In the genomic region with DNA sequence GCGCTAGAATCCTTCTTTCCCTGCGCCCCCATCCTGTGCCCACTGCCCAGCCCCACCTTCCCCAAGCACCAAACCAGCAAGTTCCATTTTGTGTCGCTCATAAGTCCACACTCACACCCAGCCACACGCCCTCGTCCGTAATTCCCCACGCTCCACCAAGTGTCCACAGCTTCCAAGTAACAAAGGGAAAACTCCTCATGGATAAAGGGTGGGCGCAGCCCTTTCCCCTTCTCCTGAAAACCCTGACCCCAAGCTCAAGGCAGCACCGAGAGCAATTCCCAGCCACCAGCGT, we compare ENCODE assay signal across 9 cellular contexts. TPM values are rescaled to one million over a fixed set of nuclear protein-coding genes. Genes with fewer than 3 reads are reported as not detected.
DNase-seq lines count a peak whose midpoint lies in the region; ATAC-seq and TF ChIP-seq lines count a peak whose summit lies in the region.
"Had no signal": no experiment of that assay in that cellular context is flagged by ENCODE, and none has a peak within 500 bp of the region (broad histone marks: within the 10 kb centered on the region; RNA-seq: fewer than 3 reads in every experiment).

No MANE protein-coding gene starts in this region.

- H3K4me3 ChIP-seq in GM23338 (peak overlapping the region; percentile 91), retinal pigment epithelial cell (ENCODE audit: low read length) (peak overlapping the region; percentile 45), aorta (ENCODE audit: low read length in 2 of 2) (no peak overlapping the region), MM.1S (ENCODE audit: low read length) (no peak overlapping the region)

- H3K4me3 Mint-ChIP-seq in GM23338 (peak overlapping the region; percentile 97), T-helper 17 cell (peak overlapping the region; percentile 94), glutamatergic neuron (ENCODE audit: unreplicated experiment) (peak overlapping the region; percentile 94)

- H3K36me3 Mint-ChIP-seq in GM23338 (ENCODE audit: low read depth) (no peaks in the 10 kb centered on the region), T-helper 17 cell (ENCODE audit: low read depth) (peaks cover 4% of the 10 kb centered on the region), glutamatergic neuron (ENCODE audit: unreplicated experiment) (peaks cover 5% of the 10 kb centered on the region)

- peaks cover 41% of the 10 kb centered on the region for H3K27me3 ChIP-seq in GM23338 (ENCODE audit: insufficient read depth)
- H3K27me3 ChIP-seq in aorta (ENCODE audit: control insufficient read depth in 1 of 2, insufficient read depth in 2 of 2, low read length in 1 of 2), result no peaks in the 10 kb centered on the region
- peaks cover 98% of the 10 kb centered on the region for H3K27me3 ChIP-seq in MM.1S (replicated peaks; ENCODE audit: insufficient read depth, low read length)

- H3K79me2 ChIP-seq in GM23338 (replicated peaks; ENCODE audit: insufficient read depth) (peaks cover 9% of the 10 kb centered on the region; the same call in 1 of the 2 replicates), MM.1S (ENCODE audit: low read length) (no peaks in the 10 kb centered on the region)

- H3K27ac Mint-ChIP-seq in GM23338 (no peak overlapping the region), T-helper 17 cell (no peak overlapping the region), glutamatergic neuron (ENCODE audit: unreplicated experiment) (peak overlapping the region; percentile 78)

- peaks cover 18% of the 10 kb centered on the region for H3K27me3 Mint-ChIP-seq in GM23338 (ENCODE audit: insufficient read depth, low read depth, poor library complexity)
- H3K27me3 Mint-ChIP-seq in T-helper 17 cell, result peaks cover 86% of the 10 kb centered on the region
- peaks cover 20% of the 10 kb centered on the region for H3K27me3 Mint-ChIP-seq in glutamatergic neuron (ENCODE audit: unreplicated experiment)

- 0 to 1% methylated on average over 10 of the region's 10 CpGs for WGBS in aorta, 2 donors

- DNase-seq in GM23338 (ENCODE audit: low spot score) (no peak), T-helper 17 cell (no peak), glutamatergic neuron (no peak), retinal pigment epithelial cell (ENCODE audit: low read depth) (no peak), AG20443 (ENCODE audit: low spot score) (no peak), putamen (ENCODE audit: low spot score) (no peak), aorta (no peak), MM.1S (no peak)
- DNase-seq: SW 1271 had no signal

- no peaks in the 10 kb centered on the region for H3K36me3 ChIP-seq in GM23338 (ENCODE audit: insufficient read depth)
- H3K36me3 ChIP-seq in aorta (ENCODE audit: control insufficient read depth in 1 of 2, insufficient read depth in 2 of 2, low read length in 1 of 2), result no peaks in the 10 kb centered on the region
- no peaks in the 10 kb centered on the region for H3K36me3 ChIP-seq in MM.1S (replicated peaks; ENCODE audit: insufficient read depth, low read length)

- no peak overlapping the region for H3K27ac ChIP-seq in GM23338 (ENCODE audit: low read depth)
- H3K27ac ChIP-seq in aorta (ENCODE audit: low read depth in 1 of 2, low read length in 2 of 2), result no peak overlapping the region
- H3K27ac ChIP-seq in MM.1S (ENCODE audit: low read length), result no peak overlapping the region

- intact Hi-C loops in aorta (cut with DNase I), result no loop called here

- H3K4me2 ChIP-seq in GM23338, result peak overlapping the region; percentile 99
- no peak overlapping the region for H3K4me2 ChIP-seq in MM.1S (ENCODE audit: low read depth, low read length)

- no peaks in the 10 kb centered on the region; the same call in 1 of the 2 replicates for H3F3A ChIP-seq in GM23338 (replicated peaks; ENCODE audit: low read depth)
- H3F3A ChIP-seq in MM.1S (ENCODE audit: insufficient read depth, low read length), result no peaks in the 10 kb centered on the region

- H3K4me1 ChIP-seq in GM23338 (ENCODE audit: insufficient read depth) (peaks cover 23% of the 10 kb centered on the region), aorta (ENCODE audit: control insufficient read depth in 1 of 2, insufficient read depth in 2 of 2, low read length in 2 of 2) (no peaks in the 10 kb centered on the region), MM.1S (ENCODE audit: low read length) (peaks cover 7% of the 10 kb centered on the region; the same call in 1 of the 2 replicates)

- H4K20me1 ChIP-seq in GM23338 (replicated peaks; ENCODE audit: insufficient read depth) (peaks cover 7% of the 10 kb centered on the region; the same call in 1 of the 2 replicates), MM.1S (ENCODE audit: insufficient read depth, low read length) (peaks cover 3% of the 10 kb centered on the region; the same call in 1 of the 2 replicates)

- H3K4me1 Mint-ChIP-seq in GM23338, result peaks cover 37% of the 10 kb centered on the region
- peaks cover 36% of the 10 kb centered on the region for H3K4me1 Mint-ChIP-seq in T-helper 17 cell
- peaks cover 13% of the 10 kb centered on the region for H3K4me1 Mint-ChIP-seq in glutamatergic neuron (ENCODE audit: low read depth, unreplicated experiment)

- H3K9me3 Mint-ChIP-seq in GM23338 (no peaks in the 10 kb centered on the region), glutamatergic neuron (ENCODE audit: unreplicated experiment) (peaks cover 2% of the 10 kb centered on the region)

- no peak for TF ChIP-seq CTCF in GM23338 (conservative IDR thresholded peaks at IDR 0.05; ENCODE audit: low read depth in 2 of 2)
- TF ChIP-seq CTCF in glutamatergic neuron (IDR thresholded peaks at IDR 0.05; ENCODE audit: partially characterized antibody, unreplicated experiment), result no peak
- TF ChIP-seq CTCF in retinal pigment epithelial cell (conservative IDR thresholded peaks at IDR 0.05; ENCODE audit: low read depth, low read length), result no peak
- TF ChIP-seq CTCF in MM.1S (IDR thresholded peaks at IDR 0.05; ENCODE audit: low read length), result no peak

- H3K9me2 ChIP-seq in GM23338 (ENCODE audit: insufficient read depth), result no peaks in the 10 kb centered on the region
- no peaks in the 10 kb centered on the region for H3K9me2 ChIP-seq in MM.1S (replicated peaks; ENCODE audit: insufficient read depth, low read length)

- H3K9me3 ChIP-seq in T-helper 17 cell (ENCODE audit: control insufficient read depth, low read length, poor library complexity, severe bottlenecking), result no peaks in the 10 kb centered on the region
- H3K9me3 ChIP-seq in aorta (ENCODE audit: control insufficient read depth, low read length), result no peaks in the 10 kb centered on the region
- H3K9me3 ChIP-seq in MM.1S (replicated peaks; ENCODE audit: insufficient read depth, low read length), result no peaks in the 10 kb centered on the region

- ATAC-seq in GM23338, result peak; percentile 1; the same call in 2 of the 3 replicates
- peak; percentile 25 for ATAC-seq in T-helper 17 cell
- ATAC-seq in aorta (ENCODE audit: low FRiP score), result no peak

- no peak overlapping the region for H3K9ac ChIP-seq in MM.1S (ENCODE audit: low read length)

- H2AFZ ChIP-seq in GM23338 (peak overlapping the region; percentile 95), MM.1S (ENCODE audit: low read length) (no peak overlapping the region)

TF ChIP-seq in GM23338, 12 proteins besides CTCF, POLR2A, EP300 and RAD21 (continues in another document):
- TF ChIP-seq, protein P1, sequence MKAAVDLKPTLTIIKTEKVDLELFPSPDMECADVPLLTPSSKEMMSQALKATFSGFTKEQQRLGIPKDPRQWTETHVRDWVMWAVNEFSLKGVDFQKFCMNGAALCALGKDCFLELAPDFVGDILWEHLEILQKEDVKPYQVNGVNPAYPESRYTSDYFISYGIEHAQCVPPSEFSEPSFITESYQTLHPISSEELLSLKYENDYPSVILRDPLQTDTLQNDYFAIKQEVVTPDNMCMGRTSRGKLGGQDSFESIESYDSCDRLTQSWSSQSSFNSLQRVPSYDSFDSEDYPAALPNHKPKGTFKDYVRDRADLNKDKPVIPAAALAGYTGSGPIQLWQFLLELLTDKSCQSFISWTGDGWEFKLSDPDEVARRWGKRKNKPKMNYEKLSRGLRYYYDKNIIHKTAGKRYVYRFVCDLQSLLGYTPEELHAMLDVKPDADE (IDR thresholded peaks at IDR 0.05), result no peak
- TF ChIP-seq JUNB (IDR thresholded peaks at IDR 0.05; ENCODE audit: unreplicated experiment), result no peak
- TF ChIP-seq STAT1 (IDR thresholded peaks at IDR 0.05; ENCODE audit: unreplicated experiment), result no peak
- no peak for TF ChIP-seq CREB1 (CRISPR knock-in tag; IDR thresholded peaks at IDR 0.05; ENCODE audit: low read depth)

RNA-seq across cellular contexts. Expression of a gene that starts 0.5 kb away (rescaled TPM):
- total RNA-seq in GM23338 (2014; rRNA removed; shearing (Covaris generic)), result 25.6 and 30.7 TPM in 2 replicates
- polyA plus RNA-seq in GM23338 (2016; fragmentation: Nextera tagmentation; extraction: Ambion mirVana) (21.8 and 26.2 TPM in 2 replicates), aorta (10 to 100 TPM; 14.5 to 28.2 TPM)
- total RNA-seq in T-helper 17 cell (under 1 TPM in 1 of 2 donors, not detected in 1; 0.62 TPM), glutamatergic neuron (ENCODE audit: unreplicated experiment) (57.1 TPM), aorta (10 to 100 TPM; 28.6 to 28.7 TPM)

RNA-seq across cellular contexts. Expression of a gene that starts 51.5 kb away (rescaled TPM):
- total RNA-seq in GM23338 (2014; rRNA removed; shearing (Covaris generic)), result 0.12 and 0.59 TPM in 2 replicates
- 0.12 and 1.4 TPM in 2 replicates for polyA plus RNA-seq in GM23338 (2016; fragmentation: Nextera tagmentation; extraction: Ambion mirVana)
- total RNA-seq in T-helper 17 cell, result 1 to 10 TPM in 1 of 2 donors, not detected in 1; 1.3 TPM
- total RNA-seq in glutamatergic neuron (ENCODE audit: unreplicated experiment), result 0.44 TPM
- total RNA-seq in aorta, result 1 to 10 TPM; 1.1 to 4.7 TPM
- polyA plus RNA-seq in aorta, result 1 to 10 TPM in 1 of 2 donors, not detected in 1; 1.5 TPM

RNA-seq across cellular contexts. Expression of a gene that starts 53.2 kb away (rescaled TPM):
- 0.08 and 0.31 TPM in 2 replicates for total RNA-seq in GM23338 (2014; rRNA removed; shearing (Covaris generic))
- 0.10 TPM in 1 of 2 replicates, not detected in the other for polyA plus RNA-seq in GM23338 (2016; fragmentation: Nextera tagmentation; extraction: Ambion mirVana)
- total RNA-seq in T-helper 17 cell, result 1 to 10 TPM; 2.0 to 2.4 TPM
- total RNA-seq in glutamatergic neuron (ENCODE audit: unreplicated experiment), result 0.32 TPM
- total RNA-seq in aorta, result under 1 TPM; 0.45 to 0.54 TPM
- 1 to 10 TPM in 1 of 2 donors, not detected in 1; 1.0 TPM for polyA plus RNA-seq in aorta

Comparison
In these comparisons a context has a peak if more than half of its experiments do, and no peak if none do; other contexts are left out.
1. H3K4me3 ChIP-seq: peak in GM23338 (single experiment) and retinal pigment epithelial cell (single experiment); none in aorta (0 of 2) and MM.1S (single experiment).
2. RNA of a gene that starts 0.5 kb away (total RNA-seq): 57.1 TPM in glutamatergic neuron (single experiment), 25.6 to 30.7 TPM in GM23338 and 28.6 to 28.7 TPM in aorta; 0.62 TPM in T-helper 17 cell; every median in the first group is over 10 times any median in the second.
3. Peak in every context shown above with its lines, with median percentiles within 50 percentile points of each other: H3K4me3 Mint-ChIP-seq.